In the genomic region with DNA sequence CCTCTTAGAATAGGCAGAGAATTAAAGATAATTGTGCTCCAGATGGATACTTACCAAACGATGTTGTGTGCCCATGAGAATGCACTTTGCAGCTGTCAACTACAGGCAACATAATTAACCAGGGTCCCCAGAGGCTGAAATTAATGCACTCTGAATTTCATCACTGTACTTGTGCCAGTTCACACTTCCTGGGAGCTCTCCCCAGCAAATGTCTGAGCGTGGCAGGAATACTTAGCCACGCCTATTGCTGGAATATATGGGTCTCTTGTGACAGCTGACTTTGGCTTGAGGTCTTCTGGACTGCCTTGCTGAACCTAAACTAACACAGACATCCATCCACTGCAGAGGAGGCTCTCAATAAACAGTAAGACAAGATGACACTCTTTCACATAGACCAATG, we compare ENCODE assay signal across 12 cellular contexts. TPM values are rescaled to one million over a fixed set of nuclear protein-coding genes. Genes with fewer than 3 reads are reported as not detected.
"Had no signal": no experiment of that assay in that cellular context is flagged by ENCODE, and none has a peak within 500 bp of the region (broad histone marks: within the 10 kb centered on the region; RNA-seq: fewer than 3 reads in every experiment).

No MANE protein-coding gene starts in this region.

- ATAC-seq: left ventricle myocardium superior had no signal

- DNase-seq: activated CD4-positive, alpha-beta T cell treated with anti-CD3 and anti-CD28 coated beads, Interleukin-2, amount 50 U/mL, for 48 hours; activated naive CD4-positive, alpha-beta T cell; activated naive CD8-positive, alpha-beta T cell treated with anti-CD3 and anti-CD28 coated beads for 36 hours; amniotic stem cell; effector CD8-positive, alpha-beta T cell; esophagus squamous epithelium; left ventricle myocardium superior; stimulated activated CD4-positive, alpha-beta T cell treated with anti-CD3 and anti-CD28 coated beads, Interleukin-2, amount 100 ng/mL, for 24 hours; stimulated activated naive CD4-positive, alpha-beta T cell treated with Interleukin-2 at 50 U/mL for 16 hours; thyroid gland had no signal

- H3K4me3 ChIP-seq: esophagus squamous epithelium, prostate gland, right atrium auricular region, thyroid gland had no signal

- H3K36me3 ChIP-seq: esophagus squamous epithelium, prostate gland, right atrium auricular region, thyroid gland had no signal

- H3K4me1 ChIP-seq: esophagus squamous epithelium, prostate gland, thyroid gland had no signal

- H3K27ac ChIP-seq: esophagus squamous epithelium, prostate gland, right atrium auricular region, thyroid gland had no signal

- H3K27me3 ChIP-seq: esophagus squamous epithelium, right atrium auricular region, thyroid gland had no signal

- H3K9me3 ChIP-seq: prostate gland, thyroid gland had no signal

RNA-seq across cellular contexts. Expression of a gene that starts 11.9 kb away (rescaled TPM):
- total RNA-seq: activated naive CD8-positive, alpha-beta T cell treated with anti-CD3 and anti-CD28 coated beads for 36 hours had no signal
